Comparison of ENCODE assay signal across 15 cellular contexts in the genomic region with DNA sequence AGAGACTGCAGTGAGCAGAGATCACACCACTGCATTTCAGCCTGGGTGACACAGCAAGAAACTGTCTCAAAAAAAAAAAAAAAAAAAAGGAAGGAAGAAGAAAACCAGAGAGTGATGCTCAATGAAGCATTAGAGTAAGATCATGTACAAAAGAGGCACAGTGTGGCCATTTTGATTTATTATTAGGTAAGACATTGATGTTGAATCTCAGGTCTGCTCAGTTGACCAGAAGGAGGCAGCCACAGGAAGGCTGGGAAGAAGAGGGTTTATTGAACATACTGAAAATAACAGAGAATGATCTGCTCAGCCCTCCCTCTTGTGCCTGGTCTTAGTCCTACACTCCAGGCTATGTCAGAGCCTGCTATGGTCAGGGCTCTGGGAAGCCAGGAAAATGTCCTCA. TPM values are rescaled to one million over a fixed set of nuclear protein-coding genes. Genes with fewer than 3 reads are reported as not detected.
DNase-seq lines count a peak whose midpoint lies in the region; ATAC-seq, FAIRE-seq and TF ChIP-seq lines count a peak whose summit lies in the region.
"Had no signal": no experiment of that assay in that cellular context is flagged by ENCODE, and none has a peak within 500 bp of the region (broad histone marks: within the 10 kb centered on the region; RNA-seq: fewer than 3 reads in every experiment).

No MANE protein-coding gene starts in this region.

- no peak overlapping the region for H2AFZ ChIP-seq in OCI-LY3 (ENCODE audit: low read depth, low read length)

- no peak overlapping the region; the same call in 1 of the 2 replicates for H3K4me2 ChIP-seq in OCI-LY3 (ENCODE audit: low read length)

- H3K4me1 ChIP-seq in OCI-LY3 (ENCODE audit: low read length) (peaks cover 37% of the 10 kb centered on the region), endodermal cell (ENCODE audit: control insufficient read depth, insufficient read depth, low read length) (no peaks in the 10 kb centered on the region), esophagus squamous epithelium (peaks cover 0 to 5% (median 4%) of the 10 kb centered on the region in 3 donors)

- H3K36me3 Mint-ChIP-seq in endodermal cell (ENCODE audit: low read depth): no peaks in the 10 kb centered on the region
- H3K36me3 Mint-ChIP-seq in endothelial cell (ENCODE audit: low read depth, unreplicated experiment): no peaks in the 10 kb centered on the region
- H3K36me3 Mint-ChIP-seq: brain had no signal

- H3K4me3 ChIP-seq in OCI-LY3 (ENCODE audit: low read length) (no peak overlapping the region), endodermal cell (ENCODE audit: low read length) (no peak overlapping the region), esophagus squamous epithelium (no peak overlapping the region)
- H3K4me3 ChIP-seq: suprapubic skin had no signal

- H3K9me3 Mint-ChIP-seq in endodermal cell (no peaks in the 10 kb centered on the region), endothelial cell (ENCODE audit: unreplicated experiment) (no peaks in the 10 kb centered on the region)
- H3K9me3 Mint-ChIP-seq: brain had no signal

- H3K79me2 ChIP-seq in OCI-LY3 (ENCODE audit: low read length): peaks cover 14% of the 10 kb centered on the region

- TF ChIP-seq CTCF in OCI-LY3 (IDR thresholded peaks at IDR 0.05; ENCODE audit: low read depth, low read length) (peak; percentile 23), endodermal cell (conservative IDR thresholded peaks at IDR 0.05) (peak; percentile 45), D721Med (IDR thresholded peaks at IDR 0.05; ENCODE audit: insufficient read depth, missing control alignments) (no peak), esophagus squamous epithelium (IDR thresholded peaks at IDR 0.05) (no peak), endothelial cell (IDR thresholded peaks at IDR 0.05; ENCODE audit: unreplicated experiment) (no peak)

- H3K27ac Mint-ChIP-seq in endodermal cell (no peak overlapping the region), endothelial cell (ENCODE audit: unreplicated experiment) (no peak overlapping the region)
- H3K27ac Mint-ChIP-seq: brain had no signal

- H3K9ac ChIP-seq in OCI-LY3 (ENCODE audit: low read length) (no peak overlapping the region), endodermal cell (ENCODE audit: extremely low read depth, low read length, poor library complexity, severe bottlenecking) (no peak overlapping the region)

- DNase-seq in ACHN (peak; percentile 31), endodermal cell (no peak), D721Med (ENCODE audit: insufficient read length, low spot score) (no peak), esophagus squamous epithelium (lab: John Stamatoyannopoulos, UW) (no peak), amniotic stem cell (lab: John Stamatoyannopoulos, UW) (no peak), endothelial cell (ENCODE audit: low spot score) (no peak)
- DNase-seq: activated T-cell treated with anti-CD3 and anti-CD28 coated beads, Interleukin-2, amount 50 U/mL, for 1 hour; MM.1S; NCI-H524 treated with DMSO at 0.1 percent for 48 hours; stimulated activated CD4-positive, alpha-beta T cell treated with anti-CD3 and anti-CD28 coated beads, Interleukin-2, amount 100 ng/mL, for 48 hours had no signal

- H3K27ac ChIP-seq in OCI-LY3 (ENCODE audit: low read length) (no peak overlapping the region), endodermal cell (ENCODE audit: low read depth, low read length) (no peak overlapping the region), esophagus squamous epithelium (no peak overlapping the region)
- H3K27ac ChIP-seq: suprapubic skin had no signal

- peaks cover 57% of the 10 kb centered on the region for H3K36me3 ChIP-seq in OCI-LY3 (replicated peaks; ENCODE audit: low read depth, low read length)
- H3K36me3 ChIP-seq in endodermal cell (ENCODE audit: control insufficient read depth, insufficient read depth, low read length): no peaks in the 10 kb centered on the region
- H3K36me3 ChIP-seq in esophagus squamous epithelium: peaks cover 0 to 6% (median 0%) of the 10 kb centered on the region in 3 donors
- H3K36me3 ChIP-seq: suprapubic skin had no signal

- H3K4me3 Mint-ChIP-seq in endodermal cell: no peak overlapping the region
- H3K4me3 Mint-ChIP-seq in endothelial cell (ENCODE audit: unreplicated experiment): no peak overlapping the region
- H3K4me3 Mint-ChIP-seq: brain had no signal

- peaks cover 4% of the 10 kb centered on the region for H3K27me3 Mint-ChIP-seq in endodermal cell (ENCODE audit: insufficient read depth)
- peaks cover 3% of the 10 kb centered on the region for H3K27me3 Mint-ChIP-seq in endothelial cell (ENCODE audit: unreplicated experiment)

- H3K9me3 ChIP-seq in OCI-LY3 (ENCODE audit: insufficient read depth, low read length) (peaks cover 3% of the 10 kb centered on the region; the same call in 1 of the 2 replicates), endodermal cell (ENCODE audit: control insufficient read depth, low read length) (no peaks in the 10 kb centered on the region), esophagus squamous epithelium (no peaks in the 10 kb centered on the region)
- H3K9me3 ChIP-seq: suprapubic skin had no signal

- H3K27me3 ChIP-seq in OCI-LY3 (ENCODE audit: low read depth, low read length): no peaks in the 10 kb centered on the region
- H3K27me3 ChIP-seq in endodermal cell (ENCODE audit: control insufficient read depth, insufficient read depth, low read length, poor library complexity, severe bottlenecking): no peaks in the 10 kb centered on the region
- no peaks in the 10 kb centered on the region for H3K27me3 ChIP-seq in esophagus squamous epithelium
- H3K27me3 ChIP-seq: suprapubic skin had no signal

- H4K20me1 ChIP-seq in OCI-LY3 (ENCODE audit: insufficient read depth, low read length): peaks cover 28% of the 10 kb centered on the region

- intact Hi-C loops in esophagus squamous epithelium (cut with DNase I): no loop called here

- no peak for TF ChIP-seq POLR2A in esophagus squamous epithelium (IDR thresholded peaks at IDR 0.05)

- no peaks in the 10 kb centered on the region for H3K4me1 Mint-ChIP-seq in endodermal cell
- H3K4me1 Mint-ChIP-seq in endothelial cell (ENCODE audit: unreplicated experiment): peaks cover 13% of the 10 kb centered on the region
- H3K4me1 Mint-ChIP-seq: brain had no signal

- in situ Hi-C loops in ACHN (cut with HindIII; ENCODE audit: low pct_ligation_motif_present, low pct_unique_long_range_greater_than_20kb, low sequenced_read_pairs): no loop called here

- no peak for FAIRE-seq in D721Med (lab: Jason Lieb, UNC)

- peak; percentile 36 for ATAC-seq in GM18909 (IDR thresholded peaks at IDR 0.05; ENCODE audit: poor library complexity, unreplicated experiment)
- ATAC-seq: left lobe of liver had no signal

RNA-seq across cellular contexts. Expression of gene LRRK1, which starts 15.6 kb away (rescaled TPM):
- total RNA-seq in endodermal cell (1 to 10 TPM; 2.7 to 5.1 TPM), esophagus squamous epithelium (10 to 100 TPM in 2 of 4 donors, 1 to 10 TPM in 2; 5.7 to 12.0 (median 10.0) TPM), endothelial cell (ENCODE audit: unreplicated experiment) (4.8 TPM)
- polyA plus RNA-seq in endodermal cell (2013, experiment 1 of 2): 0.36 TPM
- polyA plus RNA-seq in endodermal cell (2013, experiment 2 of 2): 0.37 TPM

RNA-seq across cellular contexts. Expression of gene ALDH1A3, which starts 55.1 kb away (rescaled TPM):
- total RNA-seq in endodermal cell: 1 to 10 TPM; 6.9 to 7.3 TPM
- 2.3 TPM for polyA plus RNA-seq in endodermal cell (2013, experiment 1 of 2)
- 3.1 TPM for polyA plus RNA-seq in endodermal cell (2013, experiment 2 of 2)
- 10 to 100 TPM; 31.9 to 63.0 (median 38.1) TPM for total RNA-seq in esophagus squamous epithelium
- total RNA-seq in endothelial cell (ENCODE audit: unreplicated experiment): 13.9 TPM

Comparison
In these comparisons a context has a peak if more than half of its experiments do, and no peak if none do; other contexts are left out.
1. CTCF ChIP-seq: peak in OCI-LY3 (single experiment) and endodermal cell (single experiment); none in D721Med (single experiment), esophagus squamous epithelium (0 of 6) and endothelial cell (single experiment).